Comparison of ENCODE assay signal across 8 cellular contexts in the genomic region with DNA sequence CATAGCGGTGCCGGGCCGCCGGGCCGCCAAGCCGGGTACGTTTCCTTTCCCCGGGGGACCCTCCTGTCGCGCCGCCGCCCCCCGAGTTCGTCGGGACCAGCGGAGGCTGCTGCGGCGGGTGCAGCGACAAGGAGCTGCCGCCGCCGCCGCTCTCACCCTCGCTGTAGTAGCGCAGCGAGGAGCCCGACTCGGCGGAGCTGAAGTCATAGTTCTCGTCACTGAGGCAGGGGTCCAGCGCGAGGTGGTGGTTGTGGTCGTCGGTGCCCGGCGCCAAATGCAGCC. TPM values are rescaled to one million over a fixed set of nuclear protein-coding genes. Genes with fewer than 3 reads are reported as not detected.
DNase-seq lines count a peak whose midpoint lies in the region; ATAC-seq lines count a peak whose summit lies in the region.

No MANE protein-coding gene starts in this region.

- ATAC-seq in HG03103 (IDR thresholded peaks at IDR 0.05; ENCODE audit: low read depth, unreplicated experiment): peak; percentile 14
- ATAC-seq in Right ventricle myocardium superior (ENCODE audit: poor library complexity): peak; percentile 67

- CTCF ChIA-PET in activated CD4-positive, alpha-beta memory T cell treated with anti-CD3 and anti-CD28 coated beads for 36 hours (lab: Charles Lee): interaction anchor here (0.6 to 3.6 kb wide), 12 partner anchors 10 to 154 kb away, joined by 3 to 27 read pairs (median 5); no protein-coding TSS in a partner anchor

- peak overlapping the region; percentile 100 for H3K4me3 Mint-ChIP-seq in activated CD4-positive, alpha-beta memory T cell treated with anti-CD3 and anti-CD28 coated beads for 36 hours

- peak overlapping the region; percentile 99 for H3K27ac Mint-ChIP-seq in activated CD4-positive, alpha-beta memory T cell treated with anti-CD3 and anti-CD28 coated beads for 36 hours

- peak overlapping the region; percentile 72 for H3K4me3 ChIP-seq in rectal smooth muscle tissue (ENCODE audit: low read length)

- peaks cover 40% of the 10 kb centered on the region for H3K4me1 Mint-ChIP-seq in activated CD4-positive, alpha-beta memory T cell treated with anti-CD3 and anti-CD28 coated beads for 36 hours (ENCODE audit: low read depth)

- peaks cover 7% of the 10 kb centered on the region for H3K4me1 ChIP-seq in rectal smooth muscle tissue (ENCODE audit: control insufficient read depth, insufficient read depth, low read length)

- H3K27ac ChIP-seq in rectal smooth muscle tissue (ENCODE audit: low read depth, low read length): peak overlapping the region; percentile 85

- POLR2A ChIA-PET in activated CD4-positive, alpha-beta memory T cell treated with anti-CD3 and anti-CD28 coated beads for 36 hours (lab: Charles Lee): interaction anchor here (0.6 to 5.6 kb wide), 13 partner anchors 26 to 423 kb away, joined by 3 to 55 read pairs (median 5); no protein-coding TSS in a partner anchor

- no peaks in the 10 kb centered on the region for H3K9me3 Mint-ChIP-seq in activated CD4-positive, alpha-beta memory T cell treated with anti-CD3 and anti-CD28 coated beads for 36 hours

- H3K27me3 ChIP-seq in rectal smooth muscle tissue (ENCODE audit: control insufficient read depth, insufficient read depth, low read length): no peaks in the 10 kb centered on the region

- DNase-seq in stimulated activated CD4-positive, alpha-beta T cell treated with anti-CD3 and anti-CD28 coated beads, Interleukin-15, amount 100 ng/mL, for 48 hours (ENCODE audit: low read depth in 2 of 2): peak; percentile 8 to 24
- no peak for DNase-seq in stimulated activated CD4-positive, alpha-beta T cell treated with anti-CD3 and anti-CD28 coated beads, Interleukin-4, amount 100 ng/mL, for 24 hours
- DNase-seq in activated CD4-positive, alpha-beta memory T cell treated with anti-CD3 and anti-CD28 coated beads for 36 hours: no peak
- no peak for DNase-seq in Right ventricle myocardium superior
- no peak for DNase-seq in iPS-NIHi7 (ENCODE audit: extremely low spot score)
- no peak for DNase-seq in COR-L47 (lab: John Stamatoyannopoulos, UW)

- H3K36me3 Mint-ChIP-seq in activated CD4-positive, alpha-beta memory T cell treated with anti-CD3 and anti-CD28 coated beads for 36 hours: peaks cover 26% of the 10 kb centered on the region

- H3K9ac ChIP-seq in rectal smooth muscle tissue (ENCODE audit: low read length): peak overlapping the region; percentile 82

- no peaks in the 10 kb centered on the region for H3K27me3 Mint-ChIP-seq in activated CD4-positive, alpha-beta memory T cell treated with anti-CD3 and anti-CD28 coated beads for 36 hours

- H3K36me3 ChIP-seq in rectal smooth muscle tissue (ENCODE audit: control insufficient read depth, insufficient read depth, low read length): no peaks in the 10 kb centered on the region

- intact Hi-C loops in activated CD4-positive, alpha-beta memory T cell treated with anti-CD3 and anti-CD28 coated beads for 36 hours (cut with micrococcal nuclease): loop anchor here (2.0 to 10.0 kb wide), 4 partner anchors 202 to 1282 kb away; partner anchors contain the start of genes FERMT2, GPR137C, STYX and TXNDC16
- intact Hi-C loops in Right ventricle myocardium superior (cut with DNase I): no loop called here

RNA-seq across cellular contexts. Expression of gene DDHD1, which starts 0.6 kb away (rescaled TPM):
- total RNA-seq in activated CD4-positive, alpha-beta memory T cell treated with anti-CD3 and anti-CD28 coated beads for 36 hours: 10 to 100 TPM; 40.6 to 42.7 TPM
- 6.5 TPM for total RNA-seq in Right ventricle myocardium superior

Comparison
In these comparisons a context has a peak if more than half of its experiments do, and no peak if none do; other contexts are left out.
1. DNase-seq: peak in stimulated activated CD4-positive, alpha-beta T cell treated with anti-CD3 and anti-CD28 coated beads, Interleukin-15, amount 100 ng/mL, for 48 hours (2 of 2); none in stimulated activated CD4-positive, alpha-beta T cell treated with anti-CD3 and anti-CD28 coated beads, Interleukin-4, amount 100 ng/mL, for 24 hours (single experiment), activated CD4-positive, alpha-beta memory T cell treated with anti-CD3 and anti-CD28 coated beads for 36 hours (single experiment), Right ventricle myocardium superior (single experiment), iPS-NIHi7 (single experiment) and COR-L47 (single experiment).